Comparison of ENCODE assay signal across 8 cellular contexts in genomic region chr17:42122371-42123303, GRCh38. TPM values are rescaled to one million over a fixed set of nuclear protein-coding genes. Genes with fewer than 3 reads are reported as not detected.
A peak's percentile ranks its signal among the peaks of the same experiment; 100 is the strongest.
DNase-seq lines count a peak whose midpoint lies in the region; ATAC-seq and TF ChIP-seq lines count a peak whose summit lies in the region.

Gene HSPB9 (plus strand): TSS chr17:42122804. CDS start chr17:42122851, 47 bp downstream.

- H3K27ac Mint-ChIP-seq in mesothelial cell of epicardium = peak within 1 kb of the TSS; percentile 83

- H3K9me3 Mint-ChIP-seq in mesothelial cell of epicardium = no peaks in the 10 kb centered on the region

- peak within 1 kb of the TSS; percentile 63 for H3K4me3 Mint-ChIP-seq in mesothelial cell of epicardium

- H3K36me3 Mint-ChIP-seq in mesothelial cell of epicardium = peaks cover 17% of the 10 kb centered on the region

- peaks cover 0 to 25% (median 2%) of the 10 kb centered on the region in 11 experiments; a peak in 8 of 22 replicates for H4K20me1 ChIP-seq in BLaER1 treated with 17β-estradiol and CSF1 and Interleukin-3, amounts not matched to agents 10 nM and 100 nM

- TF ChIP-seq CTCF in colonic mucosa (IDR thresholded peaks at IDR 0.05) = no peak
- no peak for TF ChIP-seq CTCF in mesothelial cell of epicardium (IDR thresholded peaks at IDR 0.05; ENCODE audit: unreplicated experiment)
- no peak for TF ChIP-seq CTCF in ascending aorta (IDR thresholded peaks at IDR 0.05)

- peaks cover 44 to 76% (median 55%) of the 10 kb centered on the region in 11 experiments for H3K36me3 ChIP-seq in BLaER1 treated with 17β-estradiol and CSF1 and Interleukin-3, amounts not matched to agents 10 nM and 100 nM
- H3K36me3 ChIP-seq in colonic mucosa = no peaks in the 10 kb centered on the region
- H3K36me3 ChIP-seq in ascending aorta = peaks cover 24 to 34% of the 10 kb centered on the region in 2 donors

- H3K4me2 ChIP-seq in BLaER1 treated with 17β-estradiol and CSF1 and Interleukin-3, amounts not matched to agents 10 nM and 100 nM = peak within 1 kb of the TSS in 10 of 11 experiments; percentile 50 to 90 (median 78); a peak in 17 of 22 replicates

- no peaks in the 10 kb centered on the region for H3K27me3 Mint-ChIP-seq in mesothelial cell of epicardium (ENCODE audit: low read depth)

- no peaks in the 10 kb centered on the region for H3K27me3 ChIP-seq in BLaER1 treated with 17β-estradiol and CSF1 and Interleukin-3, amounts not matched to agents 10 nM and 100 nM
- H3K27me3 ChIP-seq in colonic mucosa (no peaks in the 10 kb centered on the region), ascending aorta (no peaks in the 10 kb centered on the region)

- ATAC-seq in HG03095 (IDR thresholded peaks at IDR 0.05; ENCODE audit: unreplicated experiment) = no peak
- no peak for ATAC-seq in GM21390 (IDR thresholded peaks at IDR 0.05; ENCODE audit: unreplicated experiment)
- ATAC-seq in HG02798 (IDR thresholded peaks at IDR 0.05; ENCODE audit: poor library complexity, unreplicated experiment) = no peak

- H3K9ac ChIP-seq in BLaER1 treated with 17β-estradiol and CSF1 and Interleukin-3, amounts not matched to agents 10 nM and 100 nM = peak within 1 kb of the TSS in 5 of 11 experiments; percentile 11 to 81 (median 68); a peak in 5 of 22 replicates
- H3K9ac ChIP-seq in colonic mucosa (ENCODE audit: low read depth in 2 of 2, low read length in 2 of 2) = peak within 1 kb of the TSS; percentile 57 to 63

- DNase-seq in NCI-H146 (lab: John Stamatoyannopoulos, UW) (peak; percentile 88), colonic mucosa (peak; percentile 87), mesothelial cell of epicardium (ENCODE audit: low spot score in 2 of 2, unreplicated experiment in 2 of 2) (no peak), ascending aorta (ENCODE audit: low spot score in 2 of 2) (no peak)

- no peak within 1 kb of the TSS for H3K4me3 ChIP-seq in BLaER1 treated with 17β-estradiol and CSF1 and Interleukin-3, amounts not matched to agents 10 nM and 100 nM
- H3K4me3 ChIP-seq in colonic mucosa (peak within 1 kb of the TSS; percentile 9), ascending aorta (no peak within 1 kb of the TSS)

- intact Hi-C loops in colonic mucosa (cut with DNase I) = no loop called here
- intact Hi-C loops in ascending aorta (cut with DNase I) = loop anchor here (5.0 kb wide), 1 partner anchor 35 kb away; no protein-coding TSS in a partner anchor

- H3K27ac ChIP-seq in BLaER1 treated with 17β-estradiol and CSF1 and Interleukin-3, amounts not matched to agents 10 nM and 100 nM = peak within 1 kb of the TSS in 3 of 11 experiments; percentile 28 to 75 (median 36); a peak in 3 of 22 replicates
- H3K27ac ChIP-seq in colonic mucosa = peak within 1 kb of the TSS; percentile 60
- H3K27ac ChIP-seq in ascending aorta = no peak within 1 kb of the TSS

- H3K9me3 ChIP-seq in BLaER1 treated with 17β-estradiol and CSF1 and Interleukin-3, amounts not matched to agents 10 nM and 100 nM (replicated peaks in 1 of 11) = no peaks in the 10 kb centered on the region
- no peaks in the 10 kb centered on the region for H3K9me3 ChIP-seq in colonic mucosa
- no peaks in the 10 kb centered on the region for H3K9me3 ChIP-seq in ascending aorta

- H3K4me1 ChIP-seq in BLaER1 treated with 17β-estradiol and CSF1 and Interleukin-3, amounts not matched to agents 10 nM and 100 nM = peaks cover 15 to 39% (median 26%) of the 10 kb centered on the region in 10 experiments
- H3K4me1 ChIP-seq in colonic mucosa = peaks cover 14% of the 10 kb centered on the region
- peaks cover 0 to 16% of the 10 kb centered on the region in 2 donors for H3K4me1 ChIP-seq in ascending aorta

- peaks cover 19% of the 10 kb centered on the region for H3K4me1 Mint-ChIP-seq in mesothelial cell of epicardium

RNA-seq across cellular contexts. Expression of gene HSPB9, which starts in this region (rescaled TPM):
- total RNA-seq in colonic mucosa (not detected), mesothelial cell of epicardium (0.18 TPM in 1 of 3 replicates, not detected in the others), ascending aorta (not detected)

Comparison
In these comparisons a context has a peak if more than half of its experiments do, and no peak if none do; other contexts are left out.
1. Peak in DNase-seq, H3K4me3 ChIP-seq, H3K27ac ChIP-seq and H3K9ac ChIP-seq in colonic mucosa; RNA of the gene not detected or under 1 TPM.